ENCODE assay signal across 12 cellular contexts in genomic region chr1:37932759-37933158, GRCh38. TPM values are rescaled to one million over a fixed set of nuclear protein-coding genes. Genes with fewer than 3 reads are reported as not detected.
DNase-seq lines count a peak whose midpoint lies in the region; TF ChIP-seq lines count a peak whose summit lies in the region.
"Had no signal": no experiment of that assay in that cellular context is flagged by ENCODE, and none has a peak within 500 bp of the region (broad histone marks: within the 10 kb centered on the region; RNA-seq: fewer than 3 reads in every experiment).

No MANE protein-coding gene starts in this region.

- DNase-seq in DMS53 (lab: John Stamatoyannopoulos, UW) (peak; percentile 63), DMS53 treated with DMSO at 0.1 percent for 48 hours (lab: John Stamatoyannopoulos, UW; ENCODE audit: unreplicated experiment) (no peak), NCI-H226 (peak; percentile 33), mammary epithelial cell (peak; percentile 88), osteocyte (ENCODE audit: extremely low spot score, unreplicated experiment) (no peak), tibial artery (no peak), dorsolateral prefrontal cortex (no peak)
- no peak for DNase-seq in activated CD8-positive, alpha-beta memory T cell treated with anti-CD3 and anti-CD28 coated beads, Interleukin-2, amount 50 U/mL, for 48 hours
- DNase-seq: central memory CD4-positive, alpha-beta T cell; NCI-H1417 treated with DMSO at 0.1 percent for 48 hours; small intestine had no signal

- TF ChIP-seq CTCF in mammary epithelial cell (conservative IDR thresholded peaks at IDR 0.05 in 1 of 2, IDR thresholded peaks at IDR 0.05 in 1 of 2; ENCODE audit: extremely low read depth in 1 of 2, insufficient read depth in 1 of 2, low read depth in 1 of 2, low read length in 2 of 2): no peak
- TF ChIP-seq CTCF in osteocyte (IDR thresholded peaks at IDR 0.05): no peak
- TF ChIP-seq CTCF in tibial artery (IDR thresholded peaks at IDR 0.05): no peak
- no peak for TF ChIP-seq CTCF in dorsolateral prefrontal cortex (IDR thresholded peaks at IDR 0.05 in 54 of 56, conservative IDR thresholded peaks at IDR 0.05 in 2 of 56; ENCODE audit: low read depth in 1 of 56, partially characterized antibody in 56 of 56)

- H3K9me3 Mint-ChIP-seq in osteocyte (ENCODE audit: unreplicated experiment): no peaks in the 10 kb centered on the region

- H3K9ac ChIP-seq in mammary epithelial cell (ENCODE audit: insufficient read depth, low read length): no peak overlapping the region

- H3K4me3 ChIP-seq in mammary epithelial cell (replicated peaks in 1 of 3; ENCODE audit: insufficient read depth in 1 of 3, low read depth in 2 of 3, low read length in 3 of 3): no peak overlapping the region
- H3K4me3 ChIP-seq in tibial artery: no peak overlapping the region
- peak overlapping the region in 3 of 59 donors; percentile 78 to 81 (median 78) for H3K4me3 ChIP-seq in dorsolateral prefrontal cortex

- H3K4me1 ChIP-seq in mammary epithelial cell (ENCODE audit: insufficient read depth, low read length): peaks cover 25% of the 10 kb centered on the region
- H3K4me1 ChIP-seq in tibial artery: peaks cover 0 to 26% (median 17%) of the 10 kb centered on the region in 4 donors

- no peaks in the 10 kb centered on the region for H4K20me1 ChIP-seq in mammary epithelial cell (ENCODE audit: insufficient read depth, low read length)

- intact Hi-C loops in mammary epithelial cell (cut with micrococcal nuclease) (loop anchor here (2.0 kb wide), 1 partner anchor 14 kb away; the partner anchor contains the start of gene INPP5B), tibial artery (cut with DNase I; ENCODE audit: low total_unique reads) (loop anchor here (5.0 kb wide), 1 partner anchor 40 kb away; no protein-coding TSS in a partner anchor), dorsolateral prefrontal cortex (cut with DNase I) (loop anchor here in 1 of 2 donors (5.0 kb wide), 1 partner anchor 75 kb away; the partner anchor contains the start of gene MTF1)

- 3% methylated on average over 4 of the region's 4 CpGs for WGBS in mammary epithelial cell (ENCODE audit: low coverage, missing lambda C conversion rate)

- peak overlapping the region; percentile 38 for H2AFZ ChIP-seq in mammary epithelial cell (ENCODE audit: low read depth, low read length)

- BruUV-seq in mammary epithelial cell (replicated peaks; lab: Mats Ljungman, UMichigan): TSS peak; percentile 56

- no peaks in the 10 kb centered on the region for H3K36me3 ChIP-seq in mammary epithelial cell (ENCODE audit: insufficient read depth, low read length)
- peaks cover 25 to 33% (median 27%) of the 10 kb centered on the region in 3 donors for H3K36me3 ChIP-seq in tibial artery

- H3K27ac ChIP-seq in mammary epithelial cell (ENCODE audit: insufficient read depth, low read depth, low read length): no peak overlapping the region
- no peak overlapping the region for H3K27ac ChIP-seq in tibial artery
- no peak overlapping the region for H3K27ac ChIP-seq in dorsolateral prefrontal cortex

- H3K4me2 ChIP-seq in mammary epithelial cell (ENCODE audit: insufficient read depth, low read depth, low read length): peak overlapping the region; percentile 53

- H3K36me3 Mint-ChIP-seq in osteocyte (ENCODE audit: unreplicated experiment): peaks cover 20% of the 10 kb centered on the region

- no peaks in the 10 kb centered on the region for H3K9me3 ChIP-seq in mammary epithelial cell (replicated peaks; ENCODE audit: insufficient read depth, low read length)
- no peaks in the 10 kb centered on the region for H3K9me3 ChIP-seq in tibial artery
- H3K9me3 ChIP-seq: tibial nerve had no signal

- H3K4me1 Mint-ChIP-seq in osteocyte (ENCODE audit: unreplicated experiment): peaks cover 19% of the 10 kb centered on the region

- dilution Hi-C loops in mammary epithelial cell (cut with HindIII; ENCODE audit: low sequenced_read_pairs): no loop called here

- in situ Hi-C loops in mammary epithelial cell (cut with MboI; ENCODE audit: low sequenced_read_pairs in 2 of 2): no loop called here

- H3K79me2 ChIP-seq in mammary epithelial cell (ENCODE audit: insufficient read depth, low read length): peaks cover 22% of the 10 kb centered on the region

- H3K27me3 Mint-ChIP-seq in osteocyte (ENCODE audit: unreplicated experiment): no peaks in the 10 kb centered on the region

- H3K27ac Mint-ChIP-seq in osteocyte (ENCODE audit: unreplicated experiment): no peak overlapping the region

- H3K4me3 Mint-ChIP-seq in osteocyte (ENCODE audit: unreplicated experiment): peak overlapping the region; percentile 82

- CTCF ChIA-PET in mammary epithelial cell (lab: Charles Lee; ENCODE audit: low non-redundant PET): no interaction called here

- H3K27me3 ChIP-seq in mammary epithelial cell (ENCODE audit: insufficient read depth, low read length) (no peaks in the 10 kb centered on the region), tibial artery (no peaks in the 10 kb centered on the region), dorsolateral prefrontal cortex (no peaks in the 10 kb centered on the region)
- H3K27me3 ChIP-seq: tibial nerve had no signal

RNA-seq across cellular contexts. Expression of gene INPP5B, which starts 14.1 kb away (rescaled TPM):
- 10 to 100 TPM; 11.2 to 17.5 TPM for total RNA-seq in mammary epithelial cell
- 4.5 TPM for polyA plus RNA-seq in mammary epithelial cell
- 10.5 TPM for polyA minus RNA-seq in mammary epithelial cell
- total RNA-seq in osteocyte: 36.2 and 36.5 TPM in 2 replicates
- total RNA-seq in dorsolateral prefrontal cortex: 10 to 100 TPM; 23.9 to 71.7 (median 40.7) TPM

RNA-seq across cellular contexts. Expression of gene SF3A3, which starts 57.1 kb away (rescaled TPM):
- total RNA-seq in mammary epithelial cell (10 to 100 TPM; 55.7 to 73.8 TPM), osteocyte (51.4 and 55.3 TPM in 2 replicates), dorsolateral prefrontal cortex (10 to 100 TPM; 30.2 to 67.9 (median 44.5) TPM)
- 45.0 TPM for polyA plus RNA-seq in mammary epithelial cell
- polyA minus RNA-seq in mammary epithelial cell: 304 TPM

Comparison
In these comparisons a context has a peak if more than half of its experiments do, and no peak if none do; other contexts are left out.
1. DNase-seq: peak in DMS53 (single experiment), NCI-H226 (single experiment) and mammary epithelial cell (single experiment); none in DMS53 treated with DMSO at 0.1 percent for 48 hours (single experiment), osteocyte (single experiment), tibial artery (0 of 2), activated CD8-positive, alpha-beta memory T cell treated with anti-CD3 and anti-CD28 coated beads, Interleukin-2, amount 50 U/mL, for 48 hours (single experiment) and dorsolateral prefrontal cortex (0 of 10).